8 cellular contexts compared by ENCODE assay signal in the genomic region with DNA sequence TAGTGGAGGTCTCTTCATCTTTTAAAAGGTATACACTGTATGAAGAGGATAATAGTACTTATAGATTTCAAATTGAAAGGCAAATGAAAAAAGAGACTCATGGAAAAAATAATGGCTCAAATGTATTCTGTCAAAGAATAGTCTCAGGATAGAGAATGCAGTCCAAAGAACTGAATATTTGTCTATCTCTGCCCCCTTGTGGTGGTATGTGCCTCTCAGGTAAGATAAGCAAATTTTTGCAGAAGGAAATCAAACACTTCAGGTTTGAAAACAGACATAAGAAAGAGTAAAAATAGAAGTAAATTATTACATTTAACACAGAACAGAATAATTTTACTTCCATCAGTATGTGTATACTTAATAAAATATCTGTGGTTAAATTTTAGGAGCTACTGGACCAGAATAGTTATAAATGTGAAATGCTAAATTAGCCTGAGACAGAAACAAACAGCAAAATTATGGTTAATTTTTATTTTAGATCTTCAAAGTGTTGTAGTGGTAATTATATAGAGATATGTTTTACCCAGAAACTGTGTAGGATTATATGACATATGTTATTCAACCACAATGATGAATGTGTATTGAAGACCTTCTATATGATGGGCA.
A peak's percentile ranks its signal among the peaks of the same experiment; 100 is the strongest.
DNase-seq lines count a peak whose midpoint lies in the region; ATAC-seq, FAIRE-seq and TF ChIP-seq lines count a peak whose summit lies in the region.

No MANE protein-coding gene starts in this region.

- TF ChIP-seq POLR2A in H54 (IDR thresholded peaks at IDR 0.05; ENCODE audit: low read depth, low read length): no peak

- ATAC-seq in HG02763 (IDR thresholded peaks at IDR 0.05; ENCODE audit: unreplicated experiment): no peak

- DNase-seq in activated gamma-delta T cell treated with Interleukin-2 at 50 U/mL for 16 hours: peak; percentile 18
- DNase-seq in activated gamma-delta T cell (lab: John Stamatoyannopoulos, UW): no peak
- DNase-seq in H54 (ENCODE audit: insufficient read length, low spot score): no peak
- peak; percentile 69 for DNase-seq in NCI-H128 (lab: John Stamatoyannopoulos, UW; ENCODE audit: unreplicated experiment)
- DNase-seq in T follicular helper cell (ENCODE audit: low read depth): peak; percentile 19
- DNase-seq in epithelial cell of proximal tubule (ENCODE audit: low read depth): no peak
- peak; percentile 59 for DNase-seq in mucosa of gallbladder (ENCODE audit: low spot score)

- peak; percentile 84 for TF ChIP-seq CTCF in epithelial cell of proximal tubule (conservative IDR thresholded peaks at IDR 0.05; ENCODE audit: low read depth, low read length)

- FAIRE-seq in H54 (lab: Jason Lieb, UNC): peak; percentile 84

- no peak overlapping the region for H3K4me3 ChIP-seq in epithelial cell of proximal tubule (ENCODE audit: low read depth, low read length)

Comparison
In these comparisons a context has a peak if more than half of its experiments do, and no peak if none do; other contexts are left out.
1. DNase-seq: peak in activated gamma-delta T cell treated with Interleukin-2 at 50 U/mL for 16 hours (single experiment), NCI-H128 (single experiment), T follicular helper cell (single experiment) and mucosa of gallbladder (single experiment); none in activated gamma-delta T cell (single experiment), H54 (single experiment) and epithelial cell of proximal tubule (single experiment).